ENCODE assay signal across 29 cellular contexts in genomic region chr15:65603559-65603958, GRCh38.
"Had no signal": no experiment of that assay in that cellular context is flagged by ENCODE, and none has a peak within 500 bp of the region (broad histone marks: within the 10 kb centered on the region; RNA-seq: fewer than 3 reads in every experiment).

No MANE protein-coding gene starts in this region.

- H3K4me3 ChIP-seq: neural progenitor cell, ovary, psoas muscle, skin epidermis, smooth muscle cell, spleen, suprapubic skin, testis, tibial artery, transverse colon, upper lobe of right lung, uterus had no signal

- DNase-seq: naive thymus-derived CD4-positive, alpha-beta T cell; natural killer cell; occipital lobe; ovary; posterior cingulate gyrus; psoas muscle; right cardiac atrium; spleen; stimulated activated CD4-positive, alpha-beta T cell treated with anti-CD3 and anti-CD28 coated beads, Interleukin-12 subunit alpha, Interleukin-12 subunit beta, amount 100 ng/mL, for 4 hours; stimulated activated CD4-positive, alpha-beta T cell treated with anti-CD3 and anti-CD28 coated beads, Interleukin-1b, Interleukin-23, amount 100 ng/mL, for 48 hours; stimulated activated CD4-positive, alpha-beta T cell treated with anti-CD3 and anti-CD28 coated beads, Interleukin-4, amount 100 ng/mL, for 1 hour; stimulated activated CD4-positive, alpha-beta T cell treated with anti-CD3 and anti-CD28 coated beads, Interleukin-4, amount 100 ng/mL, for 4 hours; stimulated activated CD8-positive, alpha-beta memory T cell treated with anti-CD3 and anti-CD28 coated beads, Interleukin-4, amount 100 ng/mL, for 48 hours; stimulated activated naive CD4-positive, alpha-beta T cell; stimulated activated naive CD8-positive, alpha-beta T cell treated with anti-CD3 and anti-CD28 coated beads, Interleukin-15, amount 100 ng/mL, for 72 hours; stimulated activated naive CD8-positive, alpha-beta T cell treated with anti-CD3 and anti-CD28 coated beads, Interleukin-15, Interleukin-2, amounts not matched to agents 100 U/mL and 50 U/mL, for 24 hours; substantia nigra; testis; tibial artery; transverse colon; upper lobe of right lung; uterus had no signal

- H3K79me2 ChIP-seq: parathyroid adenoma had no signal

- H2AFZ ChIP-seq: neural progenitor cell, parathyroid adenoma had no signal

- H3K4me2 ChIP-seq: neural progenitor cell, smooth muscle cell had no signal

- H3K27ac ChIP-seq: neural progenitor cell, ovary, parathyroid adenoma, psoas muscle, skin epidermis, spleen, suprapubic skin, testis, tibial artery, transverse colon, upper lobe of right lung, uterus had no signal

- H3K36me3 ChIP-seq: ovary, uterus had no signal

- H3K9ac ChIP-seq: neural progenitor cell, parathyroid adenoma had no signal

- H3K9me3 ChIP-seq: ovary, psoas muscle, spleen, suprapubic skin, testis, tibial artery, transverse colon, upper lobe of right lung, uterus had no signal

- H3K4me1 ChIP-seq: neural progenitor cell, parathyroid adenoma, testis, tibial artery, transverse colon, upper lobe of right lung, uterus had no signal

- ATAC-seq: naive thymus-derived CD4-positive, alpha-beta T cell; natural killer cell; psoas muscle; right cardiac atrium; sciatic nerve; stimulated activated memory B cell treated with anti-CD40 and anti-IgM and Interleukin-4, amounts not matched to agents 10 μg/mL and 1 μg/mL and 100 μg/mL, for 72 hours; stimulated activated naive CD8-positive, alpha-beta T cell treated with anti-CD3 and anti-CD28 coated beads, Interleukin-15, amount 100 ng/mL, for 72 hours; stimulated activated naive CD8-positive, alpha-beta T cell treated with anti-CD3 and anti-CD28 coated beads, Interleukin-15, Interleukin-2, amounts not matched to agents 100 U/mL and 50 U/mL, for 24 hours; upper lobe of right lung had no signal

- H3K27me3 ChIP-seq: neural progenitor cell, ovary, spleen, suprapubic skin, testis, tibial artery, transverse colon, upper lobe of right lung, uterus had no signal
